In the genomic region with DNA sequence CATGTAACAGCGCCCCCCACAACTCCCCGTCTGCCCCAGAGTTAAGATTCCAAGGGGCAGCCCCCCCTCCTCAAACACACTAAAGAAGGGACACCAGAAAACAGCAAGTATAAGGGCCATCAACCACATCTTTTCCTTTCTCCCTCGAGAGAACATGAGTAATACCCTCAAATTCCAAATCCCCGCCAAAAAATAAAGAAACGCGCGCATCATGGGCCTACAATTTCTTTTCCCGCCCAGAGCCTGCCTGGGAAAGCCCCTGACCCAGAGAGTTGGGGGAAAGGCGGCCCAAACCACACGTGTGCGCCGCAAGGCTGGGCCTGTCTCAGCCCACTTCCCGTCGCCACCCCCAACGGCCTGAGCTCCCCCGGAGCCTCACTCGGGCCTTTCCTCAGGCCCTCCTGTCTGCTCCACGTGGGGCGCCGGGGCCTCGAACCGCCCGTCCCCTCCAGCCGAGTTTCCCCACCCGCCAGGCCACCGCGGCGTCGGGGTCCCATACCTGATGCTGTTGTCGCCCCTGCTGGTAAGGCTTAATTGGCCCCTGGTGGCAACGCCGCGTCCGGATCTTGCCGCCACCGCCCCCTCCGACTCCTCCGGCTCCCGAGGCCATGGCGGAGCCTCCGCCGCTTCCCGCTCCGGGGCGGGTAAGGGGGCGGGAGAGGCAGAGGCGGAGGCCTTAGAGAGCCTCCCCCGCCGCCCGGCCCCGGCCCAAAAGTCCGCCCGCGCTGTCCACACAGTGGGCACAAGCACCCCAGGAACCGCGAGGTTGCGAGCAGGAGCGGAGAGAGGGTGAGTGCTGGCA, we compare ENCODE assay signal across 1 cellular context.
TF ChIP-seq lines count a peak whose summit lies in the region.

No MANE protein-coding gene starts in this region.

TF ChIP-seq in GM12878, 131 proteins besides CTCF, POLR2A, EP300 and RAD21 (continued from another document and continues in another):
- TF ChIP-seq, protein P1, sequence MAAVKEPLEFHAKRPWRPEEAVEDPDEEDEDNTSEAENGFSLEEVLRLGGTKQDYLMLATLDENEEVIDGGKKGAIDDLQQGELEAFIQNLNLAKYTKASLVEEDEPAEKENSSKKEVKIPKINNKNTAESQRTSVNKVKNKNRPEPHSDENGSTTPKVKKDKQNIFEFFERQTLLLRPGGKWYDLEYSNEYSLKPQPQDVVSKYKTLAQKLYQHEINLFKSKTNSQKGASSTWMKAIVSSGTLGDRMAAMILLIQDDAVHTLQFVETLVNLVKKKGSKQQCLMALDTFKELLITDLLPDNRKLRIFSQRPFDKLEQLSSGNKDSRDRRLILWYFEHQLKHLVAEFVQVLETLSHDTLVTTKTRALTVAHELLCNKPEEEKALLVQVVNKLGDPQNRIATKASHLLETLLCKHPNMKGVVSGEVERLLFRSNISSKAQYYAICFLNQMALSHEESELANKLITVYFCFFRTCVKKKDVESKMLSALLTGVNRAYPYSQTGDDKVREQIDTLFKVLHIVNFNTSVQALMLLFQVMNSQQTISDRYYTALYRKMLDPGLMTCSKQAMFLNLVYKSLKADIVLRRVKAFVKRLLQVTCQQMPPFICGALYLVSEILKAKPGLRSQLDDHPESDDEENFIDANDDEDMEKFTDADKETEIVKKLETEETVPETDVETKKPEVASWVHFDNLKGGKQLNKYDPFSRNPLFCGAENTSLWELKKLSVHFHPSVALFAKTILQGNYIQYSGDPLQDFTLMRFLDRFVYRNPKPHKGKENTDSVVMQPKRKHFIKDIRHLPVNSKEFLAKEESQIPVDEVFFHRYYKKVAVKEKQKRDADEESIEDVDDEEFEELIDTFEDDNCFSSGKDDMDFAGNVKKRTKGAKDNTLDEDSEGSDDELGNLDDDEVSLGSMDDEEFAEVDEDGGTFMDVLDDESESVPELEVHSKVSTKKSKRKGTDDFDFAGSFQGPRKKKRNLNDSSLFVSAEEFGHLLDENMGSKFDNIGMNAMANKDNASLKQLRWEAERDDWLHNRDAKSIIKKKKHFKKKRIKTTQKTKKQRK (IDR thresholded peaks at IDR 0.05; ENCODE audit: low read depth, low read length), result no peak
- TF ChIP-seq SP1 (IDR thresholded peaks at IDR 0.05; ENCODE audit: low read depth, low read length), result peak; percentile 49
- TF ChIP-seq BHLHE40 (IDR thresholded peaks at IDR 0.05; ENCODE audit: borderline replicate concordance in 1 of 2, low read depth in 2 of 2, low read length in 1 of 2), result peak; percentile 89 to 93
- TF ChIP-seq RUNX3 (IDR thresholded peaks at IDR 0.05; ENCODE audit: low read length), result peak; percentile 97
- TF ChIP-seq TCF12 (IDR thresholded peaks at IDR 0.05; ENCODE audit: low read depth, low read length), result peak; percentile 72; the same call in 1 of the 2 replicates
- TF ChIP-seq TAF1 (IDR thresholded peaks at IDR 0.05; ENCODE audit: borderline replicate concordance, low read depth, low read length), result peak; percentile 76
- peak; percentile 44; the same call in 1 of the 2 replicates for TF ChIP-seq SMAD5 (IDR thresholded peaks at IDR 0.05; ENCODE audit: low read depth)
- TF ChIP-seq RCOR1 (conservative IDR thresholded peaks at IDR 0.05; ENCODE audit: low read depth, low read length), result no peak
- TF ChIP-seq, protein P2, sequence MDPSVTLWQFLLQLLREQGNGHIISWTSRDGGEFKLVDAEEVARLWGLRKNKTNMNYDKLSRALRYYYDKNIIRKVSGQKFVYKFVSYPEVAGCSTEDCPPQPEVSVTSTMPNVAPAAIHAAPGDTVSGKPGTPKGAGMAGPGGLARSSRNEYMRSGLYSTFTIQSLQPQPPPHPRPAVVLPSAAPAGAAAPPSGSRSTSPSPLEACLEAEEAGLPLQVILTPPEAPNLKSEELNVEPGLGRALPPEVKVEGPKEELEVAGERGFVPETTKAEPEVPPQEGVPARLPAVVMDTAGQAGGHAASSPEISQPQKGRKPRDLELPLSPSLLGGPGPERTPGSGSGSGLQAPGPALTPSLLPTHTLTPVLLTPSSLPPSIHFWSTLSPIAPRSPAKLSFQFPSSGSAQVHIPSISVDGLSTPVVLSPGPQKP (IDR thresholded peaks at IDR 0.05; ENCODE audit: low read depth, low read length), result 0 out of 2 replicates have a peak, but pooled peaks have one; percentile 45
- TF ChIP-seq POU2F2 (IDR thresholded peaks at IDR 0.05; ENCODE audit: borderline replicate concordance, low read depth, low read length), result peak; percentile 89
- peak; percentile 67; the same call in 1 of the 2 replicates for TF ChIP-seq MLLT1 (IDR thresholded peaks at IDR 0.05)
- TF ChIP-seq, protein P3, sequence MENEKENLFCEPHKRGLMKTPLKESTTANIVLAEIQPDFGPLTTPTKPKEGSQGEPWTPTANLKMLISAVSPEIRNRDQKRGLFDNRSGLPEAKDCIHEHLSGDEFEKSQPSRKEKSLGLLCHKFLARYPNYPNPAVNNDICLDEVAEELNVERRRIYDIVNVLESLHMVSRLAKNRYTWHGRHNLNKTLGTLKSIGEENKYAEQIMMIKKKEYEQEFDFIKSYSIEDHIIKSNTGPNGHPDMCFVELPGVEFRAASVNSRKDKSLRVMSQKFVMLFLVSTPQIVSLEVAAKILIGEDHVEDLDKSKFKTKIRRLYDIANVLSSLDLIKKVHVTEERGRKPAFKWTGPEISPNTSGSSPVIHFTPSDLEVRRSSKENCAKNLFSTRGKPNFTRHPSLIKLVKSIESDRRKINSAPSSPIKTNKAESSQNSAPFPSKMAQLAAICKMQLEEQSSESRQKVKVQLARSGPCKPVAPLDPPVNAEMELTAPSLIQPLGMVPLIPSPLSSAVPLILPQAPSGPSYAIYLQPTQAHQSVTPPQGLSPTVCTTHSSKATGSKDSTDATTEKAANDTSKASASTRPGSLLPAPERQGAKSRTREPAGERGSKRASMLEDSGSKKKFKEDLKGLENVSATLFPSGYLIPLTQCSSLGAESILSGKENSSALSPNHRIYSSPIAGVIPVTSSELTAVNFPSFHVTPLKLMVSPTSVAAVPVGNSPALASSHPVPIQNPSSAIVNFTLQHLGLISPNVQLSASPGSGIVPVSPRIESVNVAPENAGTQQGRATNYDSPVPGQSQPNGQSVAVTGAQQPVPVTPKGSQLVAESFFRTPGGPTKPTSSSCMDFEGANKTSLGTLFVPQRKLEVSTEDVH (IDR thresholded peaks at IDR 0.05; ENCODE audit: low read depth, partially characterized antibody), result peak; percentile 94
- no peak for TF ChIP-seq CBX3 (IDR thresholded peaks at IDR 0.05; ENCODE audit: borderline replicate concordance, low read depth)
- 0 out of 2 replicates have a peak, but pooled peaks have one; percentile 67 for TF ChIP-seq CHD1 (IDR thresholded peaks at IDR 0.05; ENCODE audit: low read depth, low read length)
- TF ChIP-seq EZH2 (IDR thresholded peaks at IDR 0.05; ENCODE audit: borderline replicate concordance, control insufficient read depth, low read depth, low read length), result no peak
- no peak for TF ChIP-seq ZBTB11 (CRISPR knock-in tag; IDR thresholded peaks at IDR 0.05)
- peak in 1 of 2 experiments; percentile 60; a peak in 1 of 3 replicates for TF ChIP-seq EGR1 (IDR thresholded peaks at IDR 0.05; ENCODE audit: borderline replicate concordance in 1 of 2, low read depth in 2 of 2, low read length in 2 of 2)
- TF ChIP-seq EED (IDR thresholded peaks at IDR 0.05; ENCODE audit: low read depth), result peak; percentile 71
- TF ChIP-seq STAT3 (IDR thresholded peaks at IDR 0.05; ENCODE audit: low read depth, low read length), result no peak
- TF ChIP-seq, protein P4, sequence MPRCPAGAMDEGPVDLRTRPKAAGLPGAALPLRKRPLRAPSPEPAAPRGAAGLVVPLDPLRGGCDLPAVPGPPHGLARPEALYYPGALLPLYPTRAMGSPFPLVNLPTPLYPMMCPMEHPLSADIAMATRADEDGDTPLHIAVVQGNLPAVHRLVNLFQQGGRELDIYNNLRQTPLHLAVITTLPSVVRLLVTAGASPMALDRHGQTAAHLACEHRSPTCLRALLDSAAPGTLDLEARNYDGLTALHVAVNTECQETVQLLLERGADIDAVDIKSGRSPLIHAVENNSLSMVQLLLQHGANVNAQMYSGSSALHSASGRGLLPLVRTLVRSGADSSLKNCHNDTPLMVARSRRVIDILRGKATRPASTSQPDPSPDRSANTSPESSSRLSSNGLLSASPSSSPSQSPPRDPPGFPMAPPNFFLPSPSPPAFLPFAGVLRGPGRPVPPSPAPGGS (IDR thresholded peaks at IDR 0.05; ENCODE audit: borderline replicate concordance, insufficient read depth, low read depth, low read length, poor library complexity, severe bottlenecking), result peak; percentile 85
- peak; percentile 84 for TF ChIP-seq CHD2 (IDR thresholded peaks at IDR 0.05; ENCODE audit: borderline replicate concordance, low read depth, low read length)
- no peak for TF ChIP-seq LARP7 (IDR thresholded peaks at IDR 0.05)
- 0 out of 2 replicates have a peak, but pooled peaks have one; percentile 24 for TF ChIP-seq HDAC2 (IDR thresholded peaks at IDR 0.05)
- no peak for TF ChIP-seq BRCA1 (IDR thresholded peaks at IDR 0.05; ENCODE audit: low read depth, low read length)
- no peak for TF ChIP-seq PML (IDR thresholded peaks at IDR 0.05; ENCODE audit: low read length)
- peak; percentile 84 to 86 for TF ChIP-seq IKZF2 (IDR thresholded peaks at IDR 0.05)
- TF ChIP-seq POLR2AphosphoS2 (IDR thresholded peaks at IDR 0.05; ENCODE audit: low read depth, low read length), result peak; percentile 45
- peak; percentile 25 for TF ChIP-seq HDAC6 (IDR thresholded peaks at IDR 0.05; ENCODE audit: unreplicated experiment)
- no peak for TF ChIP-seq KLF5 (IDR thresholded peaks at IDR 0.05; ENCODE audit: partially characterized antibody)
- TF ChIP-seq SUZ12 (IDR thresholded peaks at IDR 0.05; ENCODE audit: unreplicated experiment), result no peak
- TF ChIP-seq, protein P5, sequence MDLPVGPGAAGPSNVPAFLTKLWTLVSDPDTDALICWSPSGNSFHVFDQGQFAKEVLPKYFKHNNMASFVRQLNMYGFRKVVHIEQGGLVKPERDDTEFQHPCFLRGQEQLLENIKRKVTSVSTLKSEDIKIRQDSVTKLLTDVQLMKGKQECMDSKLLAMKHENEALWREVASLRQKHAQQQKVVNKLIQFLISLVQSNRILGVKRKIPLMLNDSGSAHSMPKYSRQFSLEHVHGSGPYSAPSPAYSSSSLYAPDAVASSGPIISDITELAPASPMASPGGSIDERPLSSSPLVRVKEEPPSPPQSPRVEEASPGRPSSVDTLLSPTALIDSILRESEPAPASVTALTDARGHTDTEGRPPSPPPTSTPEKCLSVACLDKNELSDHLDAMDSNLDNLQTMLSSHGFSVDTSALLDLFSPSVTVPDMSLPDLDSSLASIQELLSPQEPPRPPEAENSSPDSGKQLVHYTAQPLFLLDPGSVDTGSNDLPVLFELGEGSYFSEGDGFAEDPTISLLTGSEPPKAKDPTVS (IDR thresholded peaks at IDR 0.05; ENCODE audit: low read depth, low read length), result no peak
- peak; percentile 78; the same call in 1 of the 2 replicates for TF ChIP-seq SPI1 (IDR thresholded peaks at IDR 0.05; ENCODE audit: borderline replicate concordance, insufficient read depth, low read depth, low read length)
- TF ChIP-seq PRDM15 (CRISPR knock-in tag; IDR thresholded peaks at IDR 0.05), result no peak
- peak; percentile 61 for TF ChIP-seq CBX5 (IDR thresholded peaks at IDR 0.05; ENCODE audit: low read depth)
- TF ChIP-seq TCF3 (IDR thresholded peaks at IDR 0.05; ENCODE audit: borderline replicate concordance, insufficient read depth, low read depth, low read length), result peak; percentile 78
- TF ChIP-seq CHD4 (IDR thresholded peaks at IDR 0.05), result no peak
